10 cellular contexts compared by ENCODE assay signal in the genomic region with DNA sequence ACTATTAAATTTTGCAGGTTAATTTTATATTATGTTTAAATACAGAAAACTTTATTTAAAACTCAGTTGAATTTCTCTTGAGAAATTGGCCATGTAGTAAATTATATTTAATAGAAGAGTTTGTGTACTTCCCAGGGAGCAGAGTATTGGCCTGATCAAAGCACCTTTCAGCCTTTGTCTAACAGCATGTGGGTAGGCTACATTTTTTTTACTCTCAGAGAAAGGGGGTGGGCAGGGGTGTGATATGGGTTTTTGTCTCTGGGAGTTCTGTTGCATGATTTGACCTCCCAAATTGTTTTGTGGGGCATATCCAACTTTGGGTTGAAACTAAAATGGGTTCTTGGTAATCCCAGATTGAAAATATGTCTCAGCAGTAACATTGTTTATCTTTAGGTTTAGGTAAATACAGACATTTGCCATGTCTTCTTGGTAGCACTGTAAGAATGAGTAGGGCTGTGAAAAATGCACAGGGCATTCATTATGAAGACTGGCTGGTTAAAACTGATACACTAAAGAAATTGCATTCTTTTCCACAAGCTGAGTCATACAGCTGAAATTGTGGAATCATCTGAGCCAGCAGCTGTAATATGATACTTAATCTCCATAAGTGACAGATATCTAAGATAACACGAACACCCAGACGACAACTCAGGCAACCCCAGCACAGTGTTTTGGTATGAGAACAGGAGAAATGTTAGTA.
DNase-seq lines count a peak whose midpoint lies in the region; ATAC-seq and TF ChIP-seq lines count a peak whose summit lies in the region.
"Had no signal": no experiment of that assay in that cellular context is flagged by ENCODE, and none has a peak within 500 bp of the region (broad histone marks: within the 10 kb centered on the region; RNA-seq: fewer than 3 reads in every experiment).

No MANE protein-coding gene starts in this region.

- H3K4me1 ChIP-seq in SJSA1 (replicated peaks) = peaks cover 43% of the 10 kb centered on the region
- H3K4me1 ChIP-seq in CD8-positive, alpha-beta memory T cell (ENCODE audit: insufficient read depth, low read length) = peaks cover 12% of the 10 kb centered on the region

- H3K36me3 ChIP-seq in SJSA1 = no peaks in the 10 kb centered on the region
- H3K36me3 ChIP-seq in CD8-positive, alpha-beta memory T cell (ENCODE audit: insufficient read depth, low read length) = no peaks in the 10 kb centered on the region
- H3K36me3 ChIP-seq: thoracic aorta had no signal

- peak overlapping the region; percentile 85 for H3K27ac Mint-ChIP-seq in HFFc6
- H3K27ac Mint-ChIP-seq in stimulated activated effector memory CD8-positive, alpha-beta T cell treated with anti-CD3 and anti-CD28 coated beads, Interleukin-12 subunit alpha, Interleukin-12 subunit beta, amount 100 ng/mL, for 72 hours = no peak overlapping the region
- H3K27ac Mint-ChIP-seq in CD8-positive, alpha-beta memory T cell = no peak overlapping the region
- H3K27ac Mint-ChIP-seq: activated naive CD8-positive, alpha-beta T cell treated with anti-CD3 and anti-CD28 coated beads, Interleukin-2, amount 10 ng/mL, durations not matched to agents 7 days and 5 days had no signal

- peak overlapping the region; percentile 82 for H3K27ac ChIP-seq in SJSA1
- H3K27ac ChIP-seq in CD8-positive, alpha-beta memory T cell (ENCODE audit: low read depth, low read length) = no peak overlapping the region
- H3K27ac ChIP-seq: thoracic aorta had no signal

- no peaks in the 10 kb centered on the region for H3K9me3 Mint-ChIP-seq in HFFc6
- H3K9me3 Mint-ChIP-seq in stimulated activated effector memory CD8-positive, alpha-beta T cell treated with anti-CD3 and anti-CD28 coated beads, Interleukin-12 subunit alpha, Interleukin-12 subunit beta, amount 100 ng/mL, for 72 hours = no peaks in the 10 kb centered on the region
- no peaks in the 10 kb centered on the region for H3K9me3 Mint-ChIP-seq in CD8-positive, alpha-beta memory T cell

- TF ChIP-seq CTCF in HFFc6 (IDR thresholded peaks at IDR 0.05) (no peak), fibroblast of villous mesenchyme (IDR thresholded peaks at IDR 0.05; ENCODE audit: insufficient read depth, low read depth, low read length) (no peak)

- POLR2A ChIA-PET in CD8-positive, alpha-beta memory T cell (lab: Charles Lee) = no interaction called here

- H3K27me3 Mint-ChIP-seq in HFFc6 (ENCODE audit: insufficient read depth) = no peaks in the 10 kb centered on the region
- H3K27me3 Mint-ChIP-seq in CD8-positive, alpha-beta memory T cell = peaks cover under 1 to 20% of the 10 kb centered on the region in 2 donors

- H3K4me1 Mint-ChIP-seq in HFFc6 (ENCODE audit: low read depth) = peaks cover 30% of the 10 kb centered on the region
- H3K4me1 Mint-ChIP-seq in stimulated activated effector memory CD8-positive, alpha-beta T cell treated with anti-CD3 and anti-CD28 coated beads, Interleukin-12 subunit alpha, Interleukin-12 subunit beta, amount 100 ng/mL, for 72 hours = peaks cover 11% of the 10 kb centered on the region
- H3K4me1 Mint-ChIP-seq in CD8-positive, alpha-beta memory T cell = peaks cover 9 to 11% (median 10%) of the 10 kb centered on the region in 3 donors

- H3K4me3 Mint-ChIP-seq in HFFc6 = peak overlapping the region; percentile 57
- H3K4me3 Mint-ChIP-seq in stimulated activated effector memory CD8-positive, alpha-beta T cell treated with anti-CD3 and anti-CD28 coated beads, Interleukin-12 subunit alpha, Interleukin-12 subunit beta, amount 100 ng/mL, for 72 hours = no peak overlapping the region
- no peak overlapping the region for H3K4me3 Mint-ChIP-seq in CD8-positive, alpha-beta memory T cell
- H3K4me3 Mint-ChIP-seq: activated naive CD8-positive, alpha-beta T cell treated with anti-CD3 and anti-CD28 coated beads, Interleukin-2, amount 10 ng/mL, durations not matched to agents 7 days and 5 days had no signal

- peaks cover 5% of the 10 kb centered on the region; the same call in 1 of the 2 replicates for H3K36me3 Mint-ChIP-seq in HFFc6 (ENCODE audit: low read depth)
- H3K36me3 Mint-ChIP-seq in stimulated activated effector memory CD8-positive, alpha-beta T cell treated with anti-CD3 and anti-CD28 coated beads, Interleukin-12 subunit alpha, Interleukin-12 subunit beta, amount 100 ng/mL, for 72 hours = no peaks in the 10 kb centered on the region
- peaks cover 0 to 6% (median 2%) of the 10 kb centered on the region in 3 donors for H3K36me3 Mint-ChIP-seq in CD8-positive, alpha-beta memory T cell

- no peaks in the 10 kb centered on the region for H3K27me3 ChIP-seq in SJSA1 (replicated peaks)
- no peaks in the 10 kb centered on the region for H3K27me3 ChIP-seq in CD8-positive, alpha-beta memory T cell (ENCODE audit: insufficient read depth, low read length, poor library complexity, severe bottlenecking)

- H3K9me3 ChIP-seq in SJSA1 (replicated peaks) = no peaks in the 10 kb centered on the region
- no peaks in the 10 kb centered on the region for H3K9me3 ChIP-seq in CD8-positive, alpha-beta memory T cell (ENCODE audit: low read length)
- H3K9me3 ChIP-seq: thoracic aorta had no signal

- DNase-seq in HFFc6 = peak; percentile 94
- DNase-seq in SJSA1 (ENCODE audit: low read depth in 1 of 2, low spot score in 2 of 2) = peak; percentile 53 to 86
- DNase-seq in fibroblast of villous mesenchyme (ENCODE audit: low read depth) = peak; percentile 88
- no peak for DNase-seq in stimulated activated effector memory CD8-positive, alpha-beta T cell treated with anti-CD3 and anti-CD28 coated beads, Interleukin-12 subunit alpha, Interleukin-12 subunit beta, amount 100 ng/mL, for 72 hours (ENCODE audit: low spot score in 2 of 2)
- no peak for DNase-seq in GOT3 (lab: John Stamatoyannopoulos, UW)
- DNase-seq in CD8-positive, alpha-beta memory T cell = no peak
- no peak for DNase-seq in NCI-H510A (lab: John Stamatoyannopoulos, UW)
- DNase-seq: activated naive CD8-positive, alpha-beta T cell treated with anti-CD3 and anti-CD28 coated beads, Interleukin-2, amount 10 ng/mL, durations not matched to agents 7 days and 5 days; NCI-H1105 treated with DMSO at 0.1 percent for 48 hours had no signal

- CTCF ChIA-PET in CD8-positive, alpha-beta memory T cell (lab: Charles Lee) = no interaction called here

- H3K4me3 ChIP-seq in SJSA1 (no peak overlapping the region), fibroblast of villous mesenchyme (ENCODE audit: low read depth, low read length) (no peak overlapping the region)
- no peak overlapping the region for H3K4me3 ChIP-seq in CD8-positive, alpha-beta memory T cell (ENCODE audit: low read length)
- H3K4me3 ChIP-seq: thoracic aorta had no signal

- ATAC-seq in stimulated activated effector memory CD8-positive, alpha-beta T cell treated with anti-CD3 and anti-CD28 coated beads, Interleukin-12 subunit alpha, Interleukin-12 subunit beta, amount 100 ng/mL, for 72 hours = peak; percentile 3

Comparison
In these comparisons a context has a peak if more than half of its experiments do, and no peak if none do; other contexts are left out.
1. DNase-seq: peak in HFFc6 (single experiment), SJSA1 (2 of 2) and fibroblast of villous mesenchyme (single experiment); none in stimulated activated effector memory CD8-positive, alpha-beta T cell treated with anti-CD3 and anti-CD28 coated beads, Interleukin-12 subunit alpha, Interleukin-12 subunit beta, amount 100 ng/mL, for 72 hours (0 of 2), GOT3 (single experiment), CD8-positive, alpha-beta memory T cell (0 of 5) and NCI-H510A (single experiment).